Comparison of ENCODE assay signal across 8 cellular contexts in the genomic region with DNA sequence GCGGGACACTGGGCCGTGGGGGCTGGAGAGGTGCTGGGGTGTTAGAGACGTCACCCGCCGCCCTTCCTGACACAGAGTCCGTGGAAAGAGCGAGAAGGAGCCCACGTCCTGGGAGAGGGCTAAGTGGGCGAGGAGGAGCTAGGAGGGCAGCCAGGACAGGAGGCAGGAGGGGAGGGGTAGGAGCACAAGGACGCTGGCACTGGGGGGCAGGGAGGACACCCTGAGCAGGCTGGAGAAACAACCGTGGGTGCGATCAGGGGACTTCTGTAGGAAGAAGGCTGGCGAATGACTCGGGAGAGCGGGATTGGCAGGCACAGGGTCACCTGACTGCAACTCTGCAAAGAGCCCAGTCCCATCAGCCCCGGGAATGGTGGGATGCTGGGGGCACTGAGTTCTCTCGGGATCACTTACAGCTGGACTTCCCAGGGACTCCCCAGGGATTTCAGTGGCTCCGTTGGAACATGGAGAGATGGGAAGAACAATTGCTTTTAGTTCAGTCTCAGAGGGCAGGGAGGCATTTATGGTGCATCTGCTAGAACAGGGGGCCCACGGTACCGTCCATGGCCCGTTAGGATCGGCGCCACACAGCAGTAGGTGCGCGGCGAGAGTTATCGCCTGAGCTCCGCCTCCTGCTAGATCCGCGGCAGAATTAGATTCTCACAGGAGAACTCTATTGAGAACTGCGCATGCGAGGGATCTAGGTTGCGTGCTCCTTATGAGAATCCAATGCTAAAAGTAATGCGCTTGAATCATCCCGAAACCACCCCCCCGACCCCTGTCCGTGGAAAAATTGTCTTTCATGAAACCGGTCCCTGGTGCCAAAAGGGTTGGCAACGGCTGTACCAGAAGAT. TPM values are rescaled to one million over a fixed set of nuclear protein-coding genes. Genes with fewer than 3 reads are reported as not detected.
A peak's percentile ranks its signal among the peaks of the same experiment; 100 is the strongest.
DNase-seq lines count a peak whose midpoint lies in the region; FAIRE-seq and TF ChIP-seq lines count a peak whose summit lies in the region.

No MANE protein-coding gene starts in this region.

- DNase-seq in stimulated activated CD4-positive, alpha-beta T cell treated with anti-CD3 and anti-CD28 coated beads, Interleukin-15, amount 100 ng/mL, for 24 hours: peak; percentile 14
- DNase-seq in stimulated activated CD4-positive, alpha-beta T cell treated with anti-CD3 and anti-CD28 coated beads, Interleukin-2, amount 100 ng/mL, for 48 hours: no peak
- DNase-seq in activated T-cell treated with anti-CD3 and anti-CD28 coated beads, Interleukin-2, amount 50 U/mL, for 48 hours: peak; percentile 28 to 34
- peak; percentile 17 for DNase-seq in left ventricle myocardium inferior
- peak; percentile 12 for DNase-seq in smooth muscle cell of the brain vasculature (ENCODE audit: low read depth, low spot score)
- no peak for DNase-seq in progenitor cell of endocrine pancreas (ENCODE audit: low spot score, unreplicated experiment)
- no peak for DNase-seq in H54 (ENCODE audit: insufficient read length, low spot score)
- DNase-seq in A172 (ENCODE audit: low spot score): no peak

- H3K27me3 ChIP-seq in left ventricle myocardium inferior (ENCODE audit: low read depth): no peaks in the 10 kb centered on the region

- H3K27me3 Mint-ChIP-seq in progenitor cell of endocrine pancreas: peaks cover 4% of the 10 kb centered on the region

- no peaks in the 10 kb centered on the region for H3K9me3 ChIP-seq in left ventricle myocardium inferior (replicated peaks)

- TF ChIP-seq CTCF in left ventricle myocardium inferior (IDR thresholded peaks at IDR 0.05; ENCODE audit: borderline replicate concordance): no peak
- TF ChIP-seq CTCF in progenitor cell of endocrine pancreas (IDR thresholded peaks at IDR 0.05; ENCODE audit: unreplicated experiment): no peak

- no peak overlapping the region for H3K27ac ChIP-seq in left ventricle myocardium inferior (replicated peaks)

- peaks cover 5% of the 10 kb centered on the region for H3K4me1 ChIP-seq in left ventricle myocardium inferior

- no peak overlapping the region for H3K27ac Mint-ChIP-seq in progenitor cell of endocrine pancreas

- TF ChIP-seq POLR2A in H54 (IDR thresholded peaks at IDR 0.05; ENCODE audit: low read depth, low read length): no peak

- H3K4me1 Mint-ChIP-seq in progenitor cell of endocrine pancreas (ENCODE audit: low read depth): no peaks in the 10 kb centered on the region

- H3K4me3 ChIP-seq in left ventricle myocardium inferior: peak overlapping the region; percentile 64

- intact Hi-C loops in left ventricle myocardium inferior (cut with micrococcal nuclease): no loop called here

- no peak for FAIRE-seq in H54 (lab: Jason Lieb, UNC)

- no peak overlapping the region for H3K4me3 Mint-ChIP-seq in progenitor cell of endocrine pancreas (ENCODE audit: low read depth)

- H3K9me3 Mint-ChIP-seq in progenitor cell of endocrine pancreas (ENCODE audit: low read depth): no peaks in the 10 kb centered on the region

- H3K36me3 Mint-ChIP-seq in progenitor cell of endocrine pancreas (ENCODE audit: insufficient read depth): peaks cover 5% of the 10 kb centered on the region

- peaks cover 29% of the 10 kb centered on the region for H3K36me3 ChIP-seq in left ventricle myocardium inferior

RNA-seq across cellular contexts. Expression of gene UBR7, which starts 24.3 kb away (rescaled TPM):
- total RNA-seq in left ventricle myocardium inferior: 18.3 TPM
- total RNA-seq in progenitor cell of endocrine pancreas: 16.0 and 17.2 TPM in 2 replicates
- 28.0 and 46.8 TPM in 2 replicates for total RNA-seq in A172 (2014; rRNA removed; shearing (Covaris generic))

RNA-seq across cellular contexts. Expression of gene GON7, which starts 24.5 kb away (rescaled TPM):
- total RNA-seq in left ventricle myocardium inferior (19.0 TPM), progenitor cell of endocrine pancreas (9.0 and 10.6 TPM in 2 replicates)
- total RNA-seq in A172 (2014; rRNA removed; shearing (Covaris generic)): 27.8 and 34.1 TPM in 2 replicates

RNA-seq across cellular contexts. Expression of gene LYSET, which starts 46.2 kb away (rescaled TPM):
- total RNA-seq in left ventricle myocardium inferior (24.4 TPM), progenitor cell of endocrine pancreas (27.6 and 28.3 TPM in 2 replicates)
- 17.8 and 30.3 TPM in 2 replicates for total RNA-seq in A172 (2014; rRNA removed; shearing (Covaris generic))

RNA-seq across cellular contexts. Expression of gene MOAP1, which starts 46.7 kb away (rescaled TPM):
- 61.1 TPM for total RNA-seq in left ventricle myocardium inferior
- total RNA-seq in progenitor cell of endocrine pancreas: 23.3 and 23.4 TPM in 2 replicates
- 12.1 and 13.2 TPM in 2 replicates for total RNA-seq in A172 (2014; rRNA removed; shearing (Covaris generic))

Comparison
In these comparisons a context has a peak if more than half of its experiments do, and no peak if none do; other contexts are left out.
1. DNase-seq: peak in stimulated activated CD4-positive, alpha-beta T cell treated with anti-CD3 and anti-CD28 coated beads, Interleukin-15, amount 100 ng/mL, for 24 hours (single experiment), activated T-cell treated with anti-CD3 and anti-CD28 coated beads, Interleukin-2, amount 50 U/mL, for 48 hours (2 of 2), left ventricle myocardium inferior (single experiment) and smooth muscle cell of the brain vasculature (single experiment); none in stimulated activated CD4-positive, alpha-beta T cell treated with anti-CD3 and anti-CD28 coated beads, Interleukin-2, amount 100 ng/mL, for 48 hours (0 of 2), progenitor cell of endocrine pancreas (single experiment), H54 (single experiment) and A172 (single experiment).